In genomic region chr15:70210538-70210937, GRCh38 we compare ENCODE assay signal across 24 cellular contexts.
DNase-seq lines count a peak whose midpoint lies in the region; ATAC-seq and TF ChIP-seq lines count a peak whose summit lies in the region.
"Had no signal": no experiment of that assay in that cellular context is flagged by ENCODE, and none has a peak within 500 bp of the region (broad histone marks: within the 10 kb centered on the region; RNA-seq: fewer than 3 reads in every experiment).

No MANE protein-coding gene starts in this region.

- no peaks in the 10 kb centered on the region for H3K9me3 ChIP-seq in OCI-LY3 (ENCODE audit: insufficient read depth, low read length)
- H3K9me3 ChIP-seq: esophagus muscularis mucosa, left lung, psoas muscle, SJSA1, stomach, upper lobe of left lung had no signal

- H3K4me3 ChIP-seq in GM06990 (replicated peaks; ENCODE audit: low read depth, low read length) (no peak overlapping the region), OCI-LY3 (ENCODE audit: low read length) (no peak overlapping the region), epithelial cell of proximal tubule (ENCODE audit: low read depth, low read length) (no peak overlapping the region)
- H3K4me3 ChIP-seq: esophagus muscularis mucosa, left lung, PC-9, psoas muscle, SJSA1, skin epidermis, stomach, upper lobe of left lung had no signal

- intact Hi-C loops in activated T-helper 1 cell treated with anti-CD3 and anti-CD28 coated beads, Interleukin-12 subunit alpha, Interleukin-12 subunit beta, Interleukin-2, Interleukin-4 antibody, amounts not matched to agents 30 ng/mL and 10 ng/mL and 1 ng/mL, durations not matched to agents 14 hours and 24 hours and 36 hours (cut with micrococcal nuclease) = no loop called here

- ATAC-seq in GM19351 (IDR thresholded peaks at IDR 0.05; ENCODE audit: unreplicated experiment) = no peak
- ATAC-seq: left lung had no signal

- H3K4me1 Mint-ChIP-seq in activated T-helper 1 cell treated with anti-CD3 and anti-CD28 coated beads, Interleukin-12 subunit alpha, Interleukin-12 subunit beta, Interleukin-2, Interleukin-4 antibody, amounts not matched to agents 30 ng/mL and 10 ng/mL and 1 ng/mL, durations not matched to agents 14 hours and 24 hours and 36 hours (ENCODE audit: low read depth) = no peaks in the 10 kb centered on the region

- in situ Hi-C loops in GM13976 (cut with MboI; ENCODE audit: low sequenced_read_pairs, unreplicated experiment) = no loop called here

- H3K4me3 Mint-ChIP-seq in activated T-helper 1 cell treated with anti-CD3 and anti-CD28 coated beads, Interleukin-12 subunit alpha, Interleukin-12 subunit beta, Interleukin-2, Interleukin-4 antibody, amounts not matched to agents 30 ng/mL and 10 ng/mL and 1 ng/mL, durations not matched to agents 14 hours and 24 hours and 36 hours = no peak overlapping the region
- H3K4me3 Mint-ChIP-seq: neural crest cell had no signal

- H4K20me1 ChIP-seq in OCI-LY3 (ENCODE audit: insufficient read depth, low read length) = no peaks in the 10 kb centered on the region

- H3K79me2 ChIP-seq in OCI-LY3 (ENCODE audit: low read length) = no peaks in the 10 kb centered on the region

- DNase-seq in GM06990 (ENCODE audit: extremely low read depth, insufficient read length) (no peak), GM13976 (ENCODE audit: low spot score) (no peak), epithelial cell of proximal tubule (ENCODE audit: low read depth) (no peak), germinal center (ENCODE audit: low spot score) (no peak), GM19240 (ENCODE audit: insufficient read length, low spot score) (no peak)
- no peak for DNase-seq in activated T-helper 1 cell treated with anti-CD3 and anti-CD28 coated beads, Interleukin-12 subunit alpha, Interleukin-12 subunit beta, Interleukin-2, Interleukin-4 antibody, amounts not matched to agents 30 ng/mL and 10 ng/mL and 1 ng/mL, durations not matched to agents 14 hours and 24 hours and 36 hours (ENCODE audit: low spot score)
- DNase-seq: activated CD4-positive, CD25-positive, alpha-beta regulatory T cell; KG1; left lung; NCI-H1048; NCI-H2081; NCI-H526; PC-9; psoas muscle; stimulated activated CD4-positive, alpha-beta T cell treated with anti-CD3 and anti-CD28 coated beads, Interleukin-2, amount 100 ng/mL, for 48 hours; stomach; upper lobe of left lung had no signal

- H2AFZ ChIP-seq in OCI-LY3 (ENCODE audit: low read depth, low read length) = no peak overlapping the region
- H2AFZ ChIP-seq: PC-9 had no signal

- H3K4me1 ChIP-seq in OCI-LY3 (ENCODE audit: low read length) = peaks cover 14% of the 10 kb centered on the region
- H3K4me1 ChIP-seq: psoas muscle, SJSA1 had no signal

- peaks cover 40% of the 10 kb centered on the region for H3K27me3 Mint-ChIP-seq in activated T-helper 1 cell treated with anti-CD3 and anti-CD28 coated beads, Interleukin-12 subunit alpha, Interleukin-12 subunit beta, Interleukin-2, Interleukin-4 antibody, amounts not matched to agents 30 ng/mL and 10 ng/mL and 1 ng/mL, durations not matched to agents 14 hours and 24 hours and 36 hours (ENCODE audit: insufficient read depth)

- H3K36me3 ChIP-seq in GM06990 (ENCODE audit: control insufficient read depth, insufficient read depth, low read length) (no peaks in the 10 kb centered on the region), OCI-LY3 (replicated peaks; ENCODE audit: low read depth, low read length) (no peaks in the 10 kb centered on the region)
- H3K36me3 ChIP-seq: esophagus muscularis mucosa, left lung, SJSA1, stomach, upper lobe of left lung had no signal

- H3K27me3 ChIP-seq in GM06990 (replicated peaks; ENCODE audit: control insufficient read depth, insufficient read depth, low read length) = no peaks in the 10 kb centered on the region
- 0 out of 2 replicates have a peak, but pooled peaks cover 5% of the 10 kb centered on the region for H3K27me3 ChIP-seq in OCI-LY3 (ENCODE audit: low read depth, low read length)
- H3K27me3 ChIP-seq: esophagus muscularis mucosa, left lung, SJSA1, stomach, upper lobe of left lung had no signal

- H3K27ac Mint-ChIP-seq in activated T-helper 1 cell treated with anti-CD3 and anti-CD28 coated beads, Interleukin-12 subunit alpha, Interleukin-12 subunit beta, Interleukin-2, Interleukin-4 antibody, amounts not matched to agents 30 ng/mL and 10 ng/mL and 1 ng/mL, durations not matched to agents 14 hours and 24 hours and 36 hours = no peak overlapping the region
- H3K27ac Mint-ChIP-seq: activated T-helper 2 cell treated with anti-CD3 and anti-CD28 coated beads, Interferon-gamma antibody, Interleukin-2, Interleukin-4, amounts not matched to agents 10 μg/mL and 5 μg/mL and 100 μg/mL, durations not matched to agents 14 hours and 24 hours and 36 hours had no signal

- no peaks in the 10 kb centered on the region for H3K9me3 Mint-ChIP-seq in activated T-helper 1 cell treated with anti-CD3 and anti-CD28 coated beads, Interleukin-12 subunit alpha, Interleukin-12 subunit beta, Interleukin-2, Interleukin-4 antibody, amounts not matched to agents 30 ng/mL and 10 ng/mL and 1 ng/mL, durations not matched to agents 14 hours and 24 hours and 36 hours
- H3K9me3 Mint-ChIP-seq: activated T-helper 2 cell treated with anti-CD3 and anti-CD28 coated beads, Interferon-gamma antibody, Interleukin-2, Interleukin-4, amounts not matched to agents 10 μg/mL and 5 μg/mL and 100 μg/mL, durations not matched to agents 14 hours and 24 hours and 36 hours had no signal

- H3K27ac ChIP-seq in OCI-LY3 (ENCODE audit: low read length) = no peak overlapping the region
- H3K27ac ChIP-seq: esophagus muscularis mucosa, left lung, PC-9, psoas muscle, SJSA1, skin epidermis, stomach, upper lobe of left lung had no signal

- H3K9ac ChIP-seq in OCI-LY3 (ENCODE audit: low read length) = no peak overlapping the region

- no peak overlapping the region for H3K4me2 ChIP-seq in OCI-LY3 (ENCODE audit: low read length)
- H3K4me2 ChIP-seq: PC-9 had no signal

- peak; percentile 31 for TF ChIP-seq CTCF in GM06990 (IDR thresholded peaks at IDR 0.05; ENCODE audit: insufficient read depth, low read length, poor library complexity, severe bottlenecking)
- peak; percentile 16 for TF ChIP-seq CTCF in GM13976 (IDR thresholded peaks at IDR 0.05; ENCODE audit: borderline replicate concordance, control extremely low read depth, extremely low read depth, insufficient read depth, missing control alignments)
- peak; percentile 28 for TF ChIP-seq CTCF in OCI-LY3 (IDR thresholded peaks at IDR 0.05; ENCODE audit: low read depth, low read length)
- peak; percentile 30 for TF ChIP-seq CTCF in epithelial cell of proximal tubule (conservative IDR thresholded peaks at IDR 0.05; ENCODE audit: low read depth, low read length)

- H3K36me3 Mint-ChIP-seq in activated T-helper 1 cell treated with anti-CD3 and anti-CD28 coated beads, Interleukin-12 subunit alpha, Interleukin-12 subunit beta, Interleukin-2, Interleukin-4 antibody, amounts not matched to agents 30 ng/mL and 10 ng/mL and 1 ng/mL, durations not matched to agents 14 hours and 24 hours and 36 hours (ENCODE audit: low read depth) = no peaks in the 10 kb centered on the region
